In genomic region chr6:27667016-27667415, GRCh38 we compare ENCODE assay signal across 15 cellular contexts.
DNase-seq lines count a peak whose midpoint lies in the region; ATAC-seq, FAIRE-seq and TF ChIP-seq lines count a peak whose summit lies in the region.
"Had no signal": no experiment of that assay in that cellular context is flagged by ENCODE, and none has a peak within 500 bp of the region (broad histone marks: within the 10 kb centered on the region; RNA-seq: fewer than 3 reads in every experiment).

No MANE protein-coding gene starts in this region.

- H3K4me1 Mint-ChIP-seq in activated B cell treated with CpG ODN at 0.5 μM for 24 hours = peaks cover 16% of the 10 kb centered on the region
- peaks cover 37% of the 10 kb centered on the region for H3K4me1 Mint-ChIP-seq in stimulated activated naive CD8-positive, alpha-beta T cell treated with anti-CD3 and anti-CD28 coated beads, Interleukin-15, amount 100 ng/mL, for 72 hours

- DNase-seq in HepG2 (ENCODE audit: low spot score) (no peak), right lobe of liver (no peak), activated B cell treated with CpG ODN at 0.5 μM for 24 hours (no peak), uterus (no peak), psoas muscle (no peak)
- DNase-seq in stimulated activated naive CD8-positive, alpha-beta T cell treated with anti-CD3 and anti-CD28 coated beads, Interleukin-15, amount 100 ng/mL, for 72 hours = no peak
- DNase-seq: GF-D8, left ventricle myocardium superior, NCI-H226, ovary, SIG-M5 had no signal

- peak overlapping the region; percentile 46; the same call in 1 of the 2 replicates for H3K9ac ChIP-seq in HepG2 (ENCODE audit: insufficient read depth, low read depth, low read length)

- peak; percentile 8 for FAIRE-seq in HepG2 (lab: Jason Lieb, UNC)
- FAIRE-seq: colon had no signal

- peaks cover 29% of the 10 kb centered on the region for H3K4me1 ChIP-seq in HepG2 (ENCODE audit: insufficient read depth, low read length)
- H3K4me1 ChIP-seq in right lobe of liver = peaks cover 0 to 6% (median 0%) of the 10 kb centered on the region in 4 donors
- no peaks in the 10 kb centered on the region for H3K4me1 ChIP-seq in uterus
- no peaks in the 10 kb centered on the region for H3K4me1 ChIP-seq in psoas muscle

- H3K4me3 Mint-ChIP-seq in activated B cell treated with CpG ODN at 0.5 μM for 24 hours = no peak overlapping the region
- H3K4me3 Mint-ChIP-seq in stimulated activated naive CD8-positive, alpha-beta T cell treated with anti-CD3 and anti-CD28 coated beads, Interleukin-15, amount 100 ng/mL, for 72 hours = peak overlapping the region; percentile 72 to 79
- H3K4me3 Mint-ChIP-seq: activated T-helper 17 cell treated with anti-CD3 and anti-CD28 coated beads, Interleukin-2, amount 50 U/mL, for 72 hours had no signal

- 2% methylated on average over 5 of the region's 5 CpGs for WGBS in HepG2 (ENCODE audit: low lambda C conversion rate)
- WGBS in right lobe of liver (ENCODE audit: insufficient coverage, low coverage, low lambda C conversion rate, missing lambda C conversion rate) = 8% methylated on average over 5 of the region's 5 CpGs
- 14 to 22% (median 22%) methylated on average over 5 of the region's 5 CpGs for WGBS in psoas muscle, 3 donors

- peak overlapping the region; percentile 73 for H2AFZ ChIP-seq in HepG2 (ENCODE audit: low read length)

- H3K4me3 ChIP-seq in HepG2 (replicated peaks in 1 of 3; ENCODE audit: insufficient read depth in 1 of 3, low read depth in 2 of 3, low read length in 3 of 3) (peak overlapping the region; percentile 64 to 69 (median 67); a peak in 5 of 6 replicates), right lobe of liver (no peak overlapping the region), iPS-11a (ENCODE audit: low read depth, low read length) (peak overlapping the region; percentile 78), uterus (peak overlapping the region in 1 of 2 donors; percentile 36), psoas muscle (no peak overlapping the region)

- POLR2A ChIA-PET in HepG2 (lab: Yijun Ruan, JAX) = no interaction called here
- POLR2A ChIA-PET in activated B cell treated with CpG ODN at 0.5 μM for 24 hours (lab: Charles Lee) = no interaction called here

- H3K27me3 Mint-ChIP-seq in activated B cell treated with CpG ODN at 0.5 μM for 24 hours = peaks cover 58% of the 10 kb centered on the region
- peaks cover 85% of the 10 kb centered on the region for H3K27me3 Mint-ChIP-seq in stimulated activated naive CD8-positive, alpha-beta T cell treated with anti-CD3 and anti-CD28 coated beads, Interleukin-15, amount 100 ng/mL, for 72 hours

- H3K27me3 ChIP-seq in HepG2 (ENCODE audit: control insufficient read depth in 1 of 2, insufficient read depth in 2 of 2, low read length in 2 of 2) (no peaks in the 10 kb centered on the region; a peak in 2 of 5 replicates), right lobe of liver (peaks cover 6 to 20% of the 10 kb centered on the region in 2 donors), uterus (peaks cover 0 to 61% of the 10 kb centered on the region in 2 donors), psoas muscle (ENCODE audit: insufficient read depth in 3 of 3, low read length in 2 of 3) (peaks cover 6 to 65% (median 18%) of the 10 kb centered on the region in 3 donors)
- H3K27me3 ChIP-seq: ovary had no signal

- H3K9me3 ChIP-seq in HepG2 (ENCODE audit: low read length) (no peaks in the 10 kb centered on the region), right lobe of liver (no peaks in the 10 kb centered on the region), uterus (no peaks in the 10 kb centered on the region), psoas muscle (no peaks in the 10 kb centered on the region)
- H3K9me3 ChIP-seq: ovary had no signal

- BruUV-seq in HepG2 (replicated peaks; lab: Mats Ljungman, UMichigan) = no TSS peak

- intact Hi-C loops in HepG2 (cut with micrococcal nuclease; ENCODE audit: unreplicated experiment) = no loop called here
- intact Hi-C loops in right lobe of liver (cut with DNase I) = no loop called here
- intact Hi-C loops in activated B cell treated with CpG ODN at 0.5 μM for 24 hours (cut with micrococcal nuclease) = loop anchor here (5.0 kb wide), 2 partner anchors 60 to 75 kb away; no protein-coding TSS in a partner anchor
- intact Hi-C loops in uterus (cut with DNase I; ENCODE audit: low total_unique reads) = no loop called here
- intact Hi-C loops in psoas muscle (cut with DNase I) = no loop called here

- peaks cover 11% of the 10 kb centered on the region for H3K9me3 Mint-ChIP-seq in activated B cell treated with CpG ODN at 0.5 μM for 24 hours
- no peaks in the 10 kb centered on the region for H3K9me3 Mint-ChIP-seq in stimulated activated naive CD8-positive, alpha-beta T cell treated with anti-CD3 and anti-CD28 coated beads, Interleukin-15, amount 100 ng/mL, for 72 hours
- H3K9me3 Mint-ChIP-seq: activated T-helper 17 cell treated with anti-CD3 and anti-CD28 coated beads, Interleukin-2, amount 50 U/mL, for 72 hours had no signal

- peak overlapping the region; percentile 97 for H3K4me2 ChIP-seq in HepG2 (ENCODE audit: low read depth, low read length)

- in situ Hi-C loops in HepG2 (cut with HindIII; ENCODE audit: extremely low pct_ligation_motif_present, low pct_unique_long_range_greater_than_20kb) = no loop called here

- TF ChIP-seq CTCF in HepG2 (CRISPR knock-in tag; IDR thresholded peaks at IDR 0.05) = no peak
- TF ChIP-seq CTCF in right lobe of liver (IDR thresholded peaks at IDR 0.05) = no peak
- TF ChIP-seq CTCF in activated B cell treated with CpG ODN at 0.5 μM for 24 hours (IDR thresholded peaks at IDR 0.05) = no peak
- no peak for TF ChIP-seq CTCF in uterus (IDR thresholded peaks at IDR 0.05)
- no peak for TF ChIP-seq CTCF in psoas muscle (IDR thresholded peaks at IDR 0.05)

- CTCF ChIA-PET in HepG2 (lab: Yijun Ruan, JAX; ENCODE audit: low intra/inter-chr PET ratio, low total read pairs) (no interaction called here), activated B cell treated with CpG ODN at 0.5 μM for 24 hours (lab: Charles Lee) (no interaction called here)

- peak overlapping the region; percentile 12 for H3K27ac Mint-ChIP-seq in activated B cell treated with CpG ODN at 0.5 μM for 24 hours
- no peak overlapping the region for H3K27ac Mint-ChIP-seq in stimulated activated naive CD8-positive, alpha-beta T cell treated with anti-CD3 and anti-CD28 coated beads, Interleukin-15, amount 100 ng/mL, for 72 hours
- H3K27ac Mint-ChIP-seq: activated T-helper 17 cell treated with anti-CD3 and anti-CD28 coated beads, Interleukin-2, amount 50 U/mL, for 72 hours had no signal

- ATAC-seq in HepG2 (peak; percentile 36), right lobe of liver (no peak), activated B cell treated with CpG ODN at 0.5 μM for 24 hours (ENCODE audit: low read depth) (no peak), psoas muscle (no peak), HG03571 (IDR thresholded peaks at IDR 0.05; ENCODE audit: unreplicated experiment) (no peak)
- ATAC-seq in stimulated activated naive CD8-positive, alpha-beta T cell treated with anti-CD3 and anti-CD28 coated beads, Interleukin-15, amount 100 ng/mL, for 72 hours = no peak
- ATAC-seq: activated T-helper 17 cell treated with anti-CD3 and anti-CD28 coated beads, Interleukin-2, amount 50 U/mL, for 72 hours; left ventricle myocardium superior had no signal

- H3K36me3 Mint-ChIP-seq in activated B cell treated with CpG ODN at 0.5 μM for 24 hours (ENCODE audit: low read depth) = peaks cover 2% of the 10 kb centered on the region

- H3K36me3 ChIP-seq in HepG2 (replicated peaks in 1 of 2; ENCODE audit: control insufficient read depth in 1 of 2, insufficient read depth in 2 of 2, low read length in 2 of 2) (no peaks in the 10 kb centered on the region), right lobe of liver (no peaks in the 10 kb centered on the region), uterus (no peaks in the 10 kb centered on the region), psoas muscle (ENCODE audit: insufficient read depth in 1 of 2, low read depth in 1 of 2) (no peaks in the 10 kb centered on the region)
- H3K36me3 ChIP-seq: ovary had no signal

- TF ChIP-seq EP300 in HepG2 (IDR thresholded peaks at IDR 0.05; ENCODE audit: low read depth in 2 of 2, low read length in 2 of 2) = no peak
- TF ChIP-seq EP300 in HepG2 (CRISPR knock-in tag; IDR thresholded peaks at IDR 0.05; ENCODE audit: borderline replicate concordance) = no peak

- TF ChIP-seq POLR2A in HepG2 (IDR thresholded peaks at IDR 0.05; ENCODE audit: insufficient read depth in 1 of 2, low read depth in 2 of 2, low read length in 2 of 2) (no peak), right lobe of liver (IDR thresholded peaks at IDR 0.05) (no peak), uterus (IDR thresholded peaks at IDR 0.05) (no peak)

- H3K27ac ChIP-seq in HepG2 (ENCODE audit: extremely low read length, insufficient read depth, low read length) = no peak overlapping the region
- no peak overlapping the region for H3K27ac ChIP-seq in right lobe of liver
- H3K27ac ChIP-seq in uterus = no peak overlapping the region
- no peak overlapping the region for H3K27ac ChIP-seq in psoas muscle
- H3K27ac ChIP-seq: ovary had no signal

- no peaks in the 10 kb centered on the region for H3K79me2 ChIP-seq in HepG2 (ENCODE audit: insufficient read depth, low read length)

- no peaks in the 10 kb centered on the region for H4K20me1 ChIP-seq in HepG2 (ENCODE audit: insufficient read depth, low read length)

- no peak for TF ChIP-seq RAD21 in HepG2 (CRISPR knock-in tag; IDR thresholded peaks at IDR 0.05)

TF ChIP-seq in HepG2, 621 proteins besides CTCF, POLR2A, EP300 and RAD21 (continues in another document):
- TF ChIP-seq KDM1A (CRISPR knock-in tag; IDR thresholded peaks at IDR 0.05) = no peak
- TF ChIP-seq RFX3 (CRISPR knock-in tag; IDR thresholded peaks at IDR 0.05) = no peak

Comparison
In these comparisons a context has a peak if more than half of its experiments do, and no peak if none do; other contexts are left out.
1. H3K4me3 ChIP-seq: peak in HepG2 (3 of 3) and iPS-11a (single experiment); none in right lobe of liver (0 of 3) and psoas muscle (single experiment).